In genomic region chr18:46071615-46071893, GRCh38 we compare ENCODE assay signal across 8 cellular contexts. TPM values are rescaled to one million over a fixed set of nuclear protein-coding genes. Genes with fewer than 3 reads are reported as not detected.
DNase-seq lines count a peak whose midpoint lies in the region; ATAC-seq and TF ChIP-seq lines count a peak whose summit lies in the region.

No MANE protein-coding gene starts in this region.

- CTCF ChIA-PET in CD8-positive, alpha-beta T cell (lab: Charles Lee): interaction anchor here (0.6 to 3.9 kb wide), 7 partner anchors 19 to 148 kb away, joined by 3 to 28 read pairs (median 7); no protein-coding TSS in a partner anchor

- H3K4me3 ChIP-seq in CD8-positive, alpha-beta T cell (ENCODE audit: low read depth, low read length): peak overlapping the region; percentile 94
- peak overlapping the region; percentile 69 for H3K4me3 ChIP-seq in iPS-18a (ENCODE audit: low read length)

- H3K4me1 ChIP-seq in CD8-positive, alpha-beta T cell (ENCODE audit: insufficient read depth, low read length): peaks cover 21% of the 10 kb centered on the region
- no peaks in the 10 kb centered on the region for H3K4me1 ChIP-seq in iPS-18a (ENCODE audit: control insufficient read depth, low read depth, low read length)

- TF ChIP-seq CTCF in CD8-positive, alpha-beta T cell (IDR thresholded peaks at IDR 0.05): no peak

- H3K9me3 Mint-ChIP-seq in CD8-positive, alpha-beta T cell: no peaks in the 10 kb centered on the region

- H3K36me3 Mint-ChIP-seq in CD8-positive, alpha-beta T cell: no peaks in the 10 kb centered on the region

- peak overlapping the region; percentile 50 for H3K9ac ChIP-seq in iPS-18a (ENCODE audit: low read length)

- intact Hi-C loops in CD8-positive, alpha-beta T cell (cut with DNase I, micrococcal nuclease): loop anchor here in 1 of 2 experiments (5.0 kb wide), 1 partner anchor 159 kb away; no protein-coding TSS in a partner anchor

- H3K27me3 Mint-ChIP-seq in CD8-positive, alpha-beta T cell (ENCODE audit: low read depth): no peaks in the 10 kb centered on the region

- H3K4me1 Mint-ChIP-seq in CD8-positive, alpha-beta T cell (ENCODE audit: low read depth): peaks cover 42% of the 10 kb centered on the region

- H3K9me3 ChIP-seq in CD8-positive, alpha-beta T cell (ENCODE audit: low read length): no peaks in the 10 kb centered on the region
- H3K9me3 ChIP-seq in iPS-18a (ENCODE audit: control insufficient read depth, low read depth, low read length): no peaks in the 10 kb centered on the region

- peak; percentile 5 for ATAC-seq in CD8-positive, alpha-beta T cell
- peak; percentile 12 for ATAC-seq in HG02884 (IDR thresholded peaks at IDR 0.05; ENCODE audit: unreplicated experiment)
- ATAC-seq in stimulated activated naive CD8-positive, alpha-beta T cell treated with anti-CD3 and anti-CD28 coated beads, Interleukin-15, Interleukin-2, amounts not matched to agents 100 U/mL and 50 U/mL, for 24 hours: peak; percentile 19

- H3K36me3 ChIP-seq in CD8-positive, alpha-beta T cell (ENCODE audit: insufficient read depth, low read length): no peaks in the 10 kb centered on the region
- H3K36me3 ChIP-seq in iPS-18a (ENCODE audit: control insufficient read depth, low read depth, low read length): no peaks in the 10 kb centered on the region

- peak in 1 of 7 experiments; percentile 8 for DNase-seq in CD8-positive, alpha-beta T cell
- DNase-seq in activated naive CD4-positive, alpha-beta T cell treated with anti-CD3 and anti-CD28 coated beads, Interleukin-2, amount 50 U/mL, for 16 hours: peak; percentile 14
- no peak for DNase-seq in stimulated activated naive CD8-positive, alpha-beta T cell treated with anti-CD3 and anti-CD28 coated beads, Interleukin-15, Interleukin-2, amounts not matched to agents 100 U/mL and 50 U/mL, for 24 hours
- DNase-seq in germinal center (ENCODE audit: low spot score) (no peak), putamen (ENCODE audit: low spot score) (no peak), NCI-H1105 (lab: John Stamatoyannopoulos, UW) (no peak)

- peak overlapping the region; percentile 41 for H3K27ac Mint-ChIP-seq in CD8-positive, alpha-beta T cell

- POLR2A ChIA-PET in CD8-positive, alpha-beta T cell (lab: Charles Lee): interaction anchor here (0.6 to 1.4 kb wide), 4 partner anchors 10 to 109 kb away, joined by 3 to 4 read pairs (median 4); no protein-coding TSS in a partner anchor

- peak overlapping the region; percentile 50 for H3K27ac ChIP-seq in CD8-positive, alpha-beta T cell (ENCODE audit: low read depth, low read length)
- H3K27ac ChIP-seq in iPS-18a (ENCODE audit: low read length): no peak overlapping the region

- peak overlapping the region; percentile 62 for H3K4me3 Mint-ChIP-seq in CD8-positive, alpha-beta T cell

- H3K27me3 ChIP-seq in CD8-positive, alpha-beta T cell (ENCODE audit: insufficient read depth, low read length): no peaks in the 10 kb centered on the region
- peaks cover 34% of the 10 kb centered on the region for H3K27me3 ChIP-seq in iPS-18a (ENCODE audit: control insufficient read depth, insufficient read depth, low read length)

RNA-seq across cellular contexts. Expression of gene PSTPIP2, which starts 0.5 kb away (rescaled TPM):
- 1 to 10 TPM; 6.4 to 6.6 TPM for total RNA-seq in CD8-positive, alpha-beta T cell

RNA-seq across cellular contexts. Expression of gene ATP5F1A, which starts 26.5 kb away (rescaled TPM):
- total RNA-seq in CD8-positive, alpha-beta T cell: 100 to 1,000 TPM; 208 to 212 TPM

RNA-seq across cellular contexts. Expression of gene HAUS1, which starts 32.6 kb away (rescaled TPM):
- 1 to 10 TPM; 6.3 to 8.8 TPM for total RNA-seq in CD8-positive, alpha-beta T cell
